Comparison of ENCODE assay signal across 1 cellular context in the genomic region with DNA sequence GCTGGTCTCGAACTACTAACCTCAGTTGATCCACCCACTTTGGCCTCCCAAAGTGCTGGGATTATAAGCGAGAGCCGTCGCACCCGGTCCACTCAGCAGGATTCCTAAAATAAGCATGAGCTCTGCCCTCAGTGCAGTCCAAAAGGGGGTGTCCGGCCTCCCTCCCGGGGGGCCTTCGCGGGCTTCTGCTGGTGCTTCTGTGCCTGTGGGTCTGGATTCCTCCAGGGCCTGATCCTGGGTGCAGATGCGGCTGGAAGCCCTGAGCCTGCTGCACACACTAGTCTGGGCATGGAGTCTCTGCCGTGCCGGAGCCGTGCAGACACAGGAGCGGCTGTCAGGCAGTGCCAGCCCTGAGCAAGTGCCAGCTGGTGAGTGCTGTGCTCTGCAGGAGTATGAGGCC. TPM values are rescaled to one million over a fixed set of nuclear protein-coding genes. Genes with fewer than 3 reads are reported as not detected.
"Had no signal": no experiment of that assay in that cellular context is flagged by ENCODE, and none has a peak within 500 bp of the region (broad histone marks: within the 10 kb centered on the region; RNA-seq: fewer than 3 reads in every experiment).

No MANE protein-coding gene starts in this region.

RNA-seq across cellular contexts. Expression of a gene that starts 23.5 kb away (rescaled TPM):
- total RNA-seq: H4 had no signal
